In the genomic region with DNA sequence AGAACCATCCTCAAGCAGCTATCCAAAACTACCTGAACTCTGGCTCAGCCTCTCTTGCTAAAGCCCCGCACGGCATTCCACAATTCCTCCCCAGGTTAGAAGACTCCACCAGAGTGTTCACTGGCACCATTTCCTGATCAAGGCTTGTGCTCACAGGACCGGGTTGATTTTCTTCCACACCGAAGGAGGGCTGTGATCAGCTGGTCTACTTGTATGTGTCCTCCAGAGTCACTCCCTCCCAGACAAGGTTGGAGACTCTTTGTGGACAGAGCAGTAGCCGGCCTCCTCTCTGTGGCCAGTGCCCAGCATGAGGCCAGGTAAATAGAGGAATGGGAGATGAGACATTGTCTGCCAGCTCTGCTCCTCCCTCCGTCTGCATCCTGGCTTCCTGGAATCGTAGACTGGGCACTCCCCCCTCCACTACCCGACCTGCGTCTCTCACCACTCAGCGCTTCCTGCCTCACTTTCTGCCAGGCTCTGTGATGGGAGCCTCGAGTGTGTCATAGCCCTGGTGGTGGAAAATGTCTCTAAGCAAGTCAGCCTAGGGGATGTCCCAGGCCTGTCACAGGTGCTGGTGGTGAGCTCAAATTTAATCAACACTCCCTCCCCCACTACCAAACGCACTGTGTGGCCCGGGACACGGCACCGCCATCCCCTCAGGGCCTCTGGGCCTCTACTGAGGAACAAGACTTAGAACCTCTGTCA, we compare ENCODE assay signal across 8 cellular contexts. TPM values are rescaled to one million over a fixed set of nuclear protein-coding genes. Genes with fewer than 3 reads are reported as not detected.
A peak's percentile ranks its signal among the peaks of the same experiment; 100 is the strongest.
DNase-seq lines count a peak whose midpoint lies in the region; ATAC-seq and TF ChIP-seq lines count a peak whose summit lies in the region.

No MANE protein-coding gene starts in this region.

- H3K4me3 Mint-ChIP-seq in chondrocyte (ENCODE audit: unreplicated experiment): no peak overlapping the region

- TF ChIP-seq CTCF in chondrocyte (IDR thresholded peaks at IDR 0.05): peak; percentile 21

- H3K27me3 Mint-ChIP-seq in chondrocyte (ENCODE audit: low read depth): peaks cover 15% of the 10 kb centered on the region

- peak; percentile 91 for ATAC-seq in GM19372 (IDR thresholded peaks at IDR 0.05; ENCODE audit: low read depth, unreplicated experiment)
- peak; percentile 72 for ATAC-seq in HG03520 (IDR thresholded peaks at IDR 0.05; ENCODE audit: unreplicated experiment)

- H3K27ac Mint-ChIP-seq in chondrocyte (ENCODE audit: unreplicated experiment): peak overlapping the region; percentile 10

- H3K4me1 Mint-ChIP-seq in chondrocyte (ENCODE audit: low read depth): peaks cover 8% of the 10 kb centered on the region

- DNase-seq in AG20443 (ENCODE audit: low spot score) (peak; percentile 49), chondrocyte (ENCODE audit: low spot score) (no peak), cortex of kidney (lab: John Stamatoyannopoulos, UW) (no peak), DMS79 treated with DMSO at 0.1 percent for 48 hours (lab: John Stamatoyannopoulos, UW) (no peak)
- peak; percentile 83 for DNase-seq in activated CD4-positive, CD25-positive, alpha-beta regulatory T cell treated with anti-CD3 and anti-CD28 coated beads, Interleukin-2, amount 50 U/mL, for 72 hours
- peak; percentile 83 for DNase-seq in stimulated activated CD4-positive, alpha-beta T cell treated with anti-CD3 and anti-CD28 coated beads, Interleukin-12 subunit alpha, Interleukin-12 subunit beta, amount 100 ng/mL, for 4 hours

- no peaks in the 10 kb centered on the region for H3K9me3 Mint-ChIP-seq in chondrocyte (ENCODE audit: low read depth)

- H3K36me3 Mint-ChIP-seq in chondrocyte (ENCODE audit: low read depth): no peaks in the 10 kb centered on the region

RNA-seq across cellular contexts. Expression of gene TMPRSS6, which starts 12.5 kb away (rescaled TPM):
- not detected in 3 replicates for total RNA-seq in chondrocyte

RNA-seq across cellular contexts. Expression of gene IL2RB, which starts 27.7 kb away (rescaled TPM):
- 0.37 TPM in 1 of 3 replicates, not detected in the others for total RNA-seq in chondrocyte

Comparison
In these comparisons a context has a peak if more than half of its experiments do, and no peak if none do; other contexts are left out.
1. DNase-seq: peak in AG20443 (single experiment), activated CD4-positive, CD25-positive, alpha-beta regulatory T cell treated with anti-CD3 and anti-CD28 coated beads, Interleukin-2, amount 50 U/mL, for 72 hours (single experiment) and stimulated activated CD4-positive, alpha-beta T cell treated with anti-CD3 and anti-CD28 coated beads, Interleukin-12 subunit alpha, Interleukin-12 subunit beta, amount 100 ng/mL, for 4 hours (single experiment); none in chondrocyte (single experiment), cortex of kidney (single experiment) and DMS79 treated with DMSO at 0.1 percent for 48 hours (single experiment).